8 cellular contexts compared by ENCODE assay signal in genomic region chr3:49841126-49841525, GRCh38. TPM values are rescaled to one million over a fixed set of nuclear protein-coding genes. Genes with fewer than 3 reads are reported as not detected.
DNase-seq lines count a peak whose midpoint lies in the region.
"Had no signal": no experiment of that assay in that cellular context is flagged by ENCODE, and none has a peak within 500 bp of the region (broad histone marks: within the 10 kb centered on the region; RNA-seq: fewer than 3 reads in every experiment).

No MANE protein-coding gene starts in this region.

- DNase-seq in NCI-H82 (lab: John Stamatoyannopoulos, UW) (peak; percentile 59), NCI-H82 treated with DMSO at 0.1 percent for 48 hours (lab: John Stamatoyannopoulos, UW; ENCODE audit: unreplicated experiment) (no peak), SK-MEL-5 (ENCODE audit: low read depth, low spot score) (peak; percentile 54), mesenchymal stem cell (peak; percentile 25), NCI-H1092 (lab: John Stamatoyannopoulos, UW) (no peak)
- DNase-seq in effector memory CD4-positive, alpha-beta T cell: no peak
- DNase-seq: activated B cell treated with CpG ODN at 0.5 μM for 24 hours had no signal

- no peaks in the 10 kb centered on the region for H3K27me3 ChIP-seq in mesenchymal stem cell (ENCODE audit: control insufficient read depth in 1 of 2, insufficient read depth in 1 of 2, low read length in 2 of 2)
- no peaks in the 10 kb centered on the region for H3K27me3 ChIP-seq in effector memory CD4-positive, alpha-beta T cell (replicated peaks; ENCODE audit: control insufficient read depth, insufficient read depth, low read length, poor library complexity, severe bottlenecking)

- H3K9me3 ChIP-seq in mesenchymal stem cell (ENCODE audit: control insufficient read depth, low read length): no peaks in the 10 kb centered on the region
- H3K9me3 ChIP-seq in effector memory CD4-positive, alpha-beta T cell (ENCODE audit: control insufficient read depth, low read length): no peaks in the 10 kb centered on the region

- H3K23ac ChIP-seq in mesenchymal stem cell (ENCODE audit: low read length in 2 of 2): no peak overlapping the region

- H3K79me1 ChIP-seq in mesenchymal stem cell (replicated peaks; ENCODE audit: low read length, poor library complexity, severe bottlenecking): no peaks in the 10 kb centered on the region

- no peak overlapping the region for H3K18ac ChIP-seq in mesenchymal stem cell (ENCODE audit: low read depth in 1 of 2, low read length in 2 of 2)

- no peak overlapping the region for H2BK15ac ChIP-seq in mesenchymal stem cell (ENCODE audit: low read depth, poor library complexity, severe bottlenecking)

- H2BK12ac ChIP-seq in mesenchymal stem cell (ENCODE audit: low read length in 2 of 2): no peak overlapping the region

- no peak overlapping the region for H2AFZ ChIP-seq in mesenchymal stem cell (ENCODE audit: low read depth, low read length)

- no peak overlapping the region for H3K14ac ChIP-seq in mesenchymal stem cell (ENCODE audit: low read length in 2 of 2)

- H4K8ac ChIP-seq in mesenchymal stem cell (ENCODE audit: low read length): no peak overlapping the region

- no peak overlapping the region for H2BK120ac ChIP-seq in mesenchymal stem cell (ENCODE audit: low read depth, low read length)

- H3K4me2 ChIP-seq in mesenchymal stem cell (ENCODE audit: low read length, poor library complexity, severe bottlenecking): no peak overlapping the region

- H2BK5ac ChIP-seq in mesenchymal stem cell (ENCODE audit: low read depth, low read length, poor library complexity, severe bottlenecking): no peak overlapping the region

- no peak overlapping the region for H3K4ac ChIP-seq in mesenchymal stem cell (ENCODE audit: low read depth in 1 of 2, low read length in 2 of 2)

- no peak overlapping the region for H2AK5ac ChIP-seq in mesenchymal stem cell (ENCODE audit: low read length, severe bottlenecking)

- peaks cover 13 to 20% of the 10 kb centered on the region in 2 experiments for H3K36me3 ChIP-seq in mesenchymal stem cell (ENCODE audit: control insufficient read depth in 1 of 2, insufficient read depth in 2 of 2, low read depth in 1 of 2, low read length in 2 of 2)
- H3K36me3 ChIP-seq in effector memory CD4-positive, alpha-beta T cell (ENCODE audit: control insufficient read depth, insufficient read depth, low read length): no peaks in the 10 kb centered on the region

- in situ Hi-C loops in SK-MEL-5 (cut with HindIII; ENCODE audit: low pct_unique_long_range_greater_than_20kb, low sequenced_read_pairs): no loop called here

- peak overlapping the region; percentile 2 for H3K9ac ChIP-seq in mesenchymal stem cell (ENCODE audit: low read length)

- no peak overlapping the region for H3K4me3 ChIP-seq in mesenchymal stem cell (ENCODE audit: insufficient read depth in 1 of 2, low read depth in 1 of 2, low read length in 2 of 2)
- no peak overlapping the region for H3K4me3 ChIP-seq in effector memory CD4-positive, alpha-beta T cell (ENCODE audit: insufficient read depth, low read depth, low read length, poor library complexity, severe bottlenecking)

- H3K4me1 ChIP-seq in mesenchymal stem cell (ENCODE audit: control insufficient read depth, insufficient read depth, low read depth, low read length): peaks cover 6% of the 10 kb centered on the region
- H3K4me1 ChIP-seq in effector memory CD4-positive, alpha-beta T cell (ENCODE audit: control insufficient read depth, insufficient read depth, low read length, poor library complexity, severe bottlenecking): no peaks in the 10 kb centered on the region

- H3K27ac ChIP-seq in mesenchymal stem cell (ENCODE audit: low read length, poor library complexity, severe bottlenecking): no peak overlapping the region
- no peak overlapping the region for H3K27ac ChIP-seq in effector memory CD4-positive, alpha-beta T cell (ENCODE audit: insufficient read depth, low read length, poor library complexity, severe bottlenecking)

- no peak overlapping the region for H4K91ac ChIP-seq in mesenchymal stem cell (ENCODE audit: low read length)

RNA-seq across cellular contexts. Expression of gene TRAIP, which starts 15.2 kb away (rescaled TPM):
- 6.1 TPM in 2 replicates for total RNA-seq in SK-MEL-5 (2014; rRNA removed; shearing (Covaris generic))
- 8.9 and 10.2 TPM in 2 replicates for polyA plus RNA-seq in SK-MEL-5 (2015; cell fraction: cytosol; rRNA removed)
- 55.2 and 72.7 TPM in 2 replicates for polyA plus RNA-seq in SK-MEL-5 (2015; cell fraction: nucleus; rRNA removed)
- 2.3 TPM for polyA plus RNA-seq in mesenchymal stem cell (2013, experiment 1 of 2)
- 1.8 TPM for polyA plus RNA-seq in mesenchymal stem cell (2013, experiment 2 of 2)

RNA-seq across cellular contexts. Expression of gene UBA7, which starts 27.4 kb away (rescaled TPM):
- 1.8 and 4.1 TPM in 2 replicates for total RNA-seq in SK-MEL-5 (2014; rRNA removed; shearing (Covaris generic))
- 2.0 and 2.1 TPM in 2 replicates for polyA plus RNA-seq in SK-MEL-5 (2015; cell fraction: cytosol; rRNA removed)
- polyA plus RNA-seq in SK-MEL-5 (2015; cell fraction: nucleus; rRNA removed): 31.8 and 47.3 TPM in 2 replicates
- 33.2 TPM for polyA plus RNA-seq in mesenchymal stem cell (2013, experiment 1 of 2)
- polyA plus RNA-seq in mesenchymal stem cell (2013, experiment 2 of 2): 32.7 TPM

RNA-seq across cellular contexts. Expression of gene CAMKV, which starts 28.6 kb away (rescaled TPM):
- total RNA-seq in SK-MEL-5 (2014; rRNA removed; shearing (Covaris generic)): 0.32 and 0.58 TPM in 2 replicates
- polyA plus RNA-seq in SK-MEL-5 (2015; cell fraction: cytosol; rRNA removed): 1.3 and 1.4 TPM in 2 replicates
- 7.2 and 14.2 TPM in 2 replicates for polyA plus RNA-seq in SK-MEL-5 (2015; cell fraction: nucleus; rRNA removed)
- polyA plus RNA-seq in mesenchymal stem cell (2013, experiment 1 of 2): 0.01 TPM
- not detected for polyA plus RNA-seq in mesenchymal stem cell (2013, experiment 2 of 2)
- total RNA-seq: activated B cell treated with CpG ODN at 0.5 μM for 24 hours, sciatic nerve had no signal

RNA-seq across cellular contexts. Expression of gene INKA1, which starts 38.1 kb away (rescaled TPM):
- total RNA-seq in SK-MEL-5 (2014; rRNA removed; shearing (Covaris generic)): 3.4 and 6.9 TPM in 2 replicates
- polyA plus RNA-seq in SK-MEL-5 (2015; cell fraction: cytosol; rRNA removed): 2.0 and 4.3 TPM in 2 replicates
- 1.8 and 2.8 TPM in 2 replicates for polyA plus RNA-seq in SK-MEL-5 (2015; cell fraction: nucleus; rRNA removed)
- 12.4 TPM for polyA plus RNA-seq in mesenchymal stem cell (2013, experiment 1 of 2)
- polyA plus RNA-seq in mesenchymal stem cell (2013, experiment 2 of 2): 13.4 TPM

RNA-seq across cellular contexts. Expression of gene CDHR4, which starts 41.5 kb away (rescaled TPM):
- not detected in 2 replicates for total RNA-seq in SK-MEL-5 (2014; rRNA removed; shearing (Covaris generic))
- polyA plus RNA-seq in SK-MEL-5 (2015; cell fraction: cytosol; rRNA removed): not detected in 2 replicates
- polyA plus RNA-seq in SK-MEL-5 (2015; cell fraction: nucleus; rRNA removed): not detected in 2 replicates
- 0.61 TPM for polyA plus RNA-seq in mesenchymal stem cell (2013, experiment 1 of 2)
- polyA plus RNA-seq in mesenchymal stem cell (2013, experiment 2 of 2): 0.52 TPM
- total RNA-seq: activated B cell treated with CpG ODN at 0.5 μM for 24 hours had no signal

Comparison
In these comparisons a context has a peak if more than half of its experiments do, and no peak if none do; other contexts are left out.
1. DNase-seq: peak in NCI-H82 (single experiment), SK-MEL-5 (single experiment) and mesenchymal stem cell (single experiment); none in NCI-H82 treated with DMSO at 0.1 percent for 48 hours (single experiment), NCI-H1092 (single experiment) and effector memory CD4-positive, alpha-beta T cell (0 of 3).